6 cellular contexts compared by ENCODE assay signal in the genomic region with DNA sequence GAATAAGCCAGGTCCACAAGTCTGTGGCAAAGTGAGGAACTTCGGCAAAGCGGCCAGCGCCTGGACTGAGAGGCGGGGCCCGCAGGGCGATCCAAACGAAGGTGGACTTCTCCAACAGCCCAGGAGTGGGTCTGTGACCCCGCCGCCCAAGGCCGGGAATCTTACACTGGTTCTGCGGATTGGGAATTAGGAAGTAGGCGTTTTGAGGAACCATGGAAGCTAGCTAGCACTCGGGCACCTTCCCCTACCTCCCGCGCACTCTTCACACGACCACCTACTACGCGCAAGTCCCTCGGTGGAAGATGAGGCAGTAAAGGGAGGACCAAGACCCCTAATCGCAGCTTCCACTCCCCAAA. TPM values are rescaled to one million over a fixed set of nuclear protein-coding genes. Genes with fewer than 3 reads are reported as not detected.
DNase-seq lines count a peak whose midpoint lies in the region; ATAC-seq, FAIRE-seq and TF ChIP-seq lines count a peak whose summit lies in the region.

No MANE protein-coding gene starts in this region.

- no peak for DNase-seq in GM12878 (ENCODE audit: low read depth, low spot score)
- DNase-seq in natural killer cell: no peak
- no peak for DNase-seq in germinal center (ENCODE audit: low spot score)
- DNase-seq in T1000 (lab: John Stamatoyannopoulos, UW): no peak
- no peak for DNase-seq in H54 (ENCODE audit: insufficient read length, low spot score)

- H3K36me3 ChIP-seq in GM12878 (ENCODE audit: control insufficient read depth in 2 of 2, insufficient read depth in 2 of 2, low read length in 1 of 2): peaks cover 3 to 5% of the 10 kb centered on the region in 2 experiments; a peak in 3 of 4 replicates

- peak overlapping the region; percentile 79 for H2AFZ ChIP-seq in GM12878 (ENCODE audit: control insufficient read depth, low read depth, low read length)

- intact Hi-C loops in GM12878 (cut with micrococcal nuclease; ENCODE audit: unreplicated experiment) (loop anchor here (2.0 kb wide), 1 partner anchor 65 kb away; a partner anchor contains a TSS), natural killer cell (cut with micrococcal nuclease) (loop anchor here (5.0 kb wide), 1 partner anchor 195 kb away; a partner anchor contains a TSS)

- H3K4me2 ChIP-seq in GM12878 (ENCODE audit: control insufficient read depth, insufficient read depth): peak overlapping the region; percentile 44

- no peaks in the 10 kb centered on the region for H3K27me3 ChIP-seq in GM12878 (replicated peaks in 1 of 2; ENCODE audit: control insufficient read depth in 2 of 2, insufficient read depth in 2 of 2, low read length in 1 of 2)

- H3K79me2 ChIP-seq in GM12878 (ENCODE audit: control insufficient read depth, insufficient read depth, low read length): peaks cover 30% of the 10 kb centered on the region

- ATAC-seq in GM12878 (no peak), natural killer cell (no peak)

- TF ChIP-seq CTCF in GM12878 (IDR thresholded peaks at IDR 0.05 in 2 of 3, conservative IDR thresholded peaks at IDR 0.05 in 1 of 3; ENCODE audit: control insufficient read depth in 2 of 3, extremely low read depth in 1 of 3, insufficient read depth in 1 of 3, low read depth in 3 of 3, low read length in 3 of 3) (no peak), natural killer cell (IDR thresholded peaks at IDR 0.05) (no peak)

- POLR2A ChIA-PET in GM12878 (lab: Charles Lee): interaction anchor here (1.7 kb wide), 1 partner anchor 62 kb away, joined by 5 read pairs; no protein-coding TSS in a partner anchor

- in situ Hi-C loops in GM12878 (cut with MboI): no loop called here

- peak overlapping the region; percentile 95 for H3K4me3 Mint-ChIP-seq in natural killer cell

- H3K9me3 ChIP-seq in GM12878 (replicated peaks; ENCODE audit: control insufficient read depth, insufficient read depth, low read length): no peaks in the 10 kb centered on the region

- TF ChIP-seq EP300 in GM12878 (IDR thresholded peaks at IDR 0.05; ENCODE audit: borderline replicate concordance in 1 of 2, control insufficient read depth in 1 of 2, low read depth in 2 of 2, low read length in 2 of 2): no peak

- RAD21 ChIA-PET in GM12878 (lab: Charles Lee; ENCODE audit: unreplicated experiment): interaction anchor here (1.5 to 2.0 kb wide), 2 partner anchors 33 to 63 kb away, joined by 4 to 7 read pairs; no protein-coding TSS in a partner anchor

- H3K4me1 ChIP-seq in GM12878 (ENCODE audit: control insufficient read depth, insufficient read depth, low read length): peaks cover 15% of the 10 kb centered on the region

- CTCF ChIA-PET in GM12878 (lab: Yijun Ruan, JAX): interaction anchor here (2.3 kb wide), 1 partner anchor 50 kb away, joined by 7 read pairs; no protein-coding TSS in a partner anchor

- H4K20me1 ChIP-seq in GM12878 (ENCODE audit: control insufficient read depth, insufficient read depth): no peaks in the 10 kb centered on the region

- H3K4me3 ChIP-seq in GM08714 (ENCODE audit: low read length) (peak overlapping the region; percentile 62; the same call in 1 of the 2 replicates), GM12878 (peak overlapping the region; percentile 94)

- no peak for TF ChIP-seq RAD21 in GM12878 (IDR thresholded peaks at IDR 0.05; ENCODE audit: insufficient read depth, low read depth, low read length)

- H3K27ac ChIP-seq in GM12878 (ENCODE audit: control insufficient read depth, insufficient read depth): no peak overlapping the region

- no peaks in the 10 kb centered on the region for H3K27me3 Mint-ChIP-seq in natural killer cell (ENCODE audit: low read depth in 2 of 2)

- no peaks in the 10 kb centered on the region for H3K9me3 Mint-ChIP-seq in natural killer cell

- BruUV-seq in GM12878 (replicated peaks; lab: Mats Ljungman, UMichigan): no TSS peak

- peaks cover 54 to 55% of the 10 kb centered on the region in 2 donors for H3K4me1 Mint-ChIP-seq in natural killer cell

- TF ChIP-seq POLR2A in GM12878 (IDR thresholded peaks at IDR 0.05; ENCODE audit: low read depth, low read length) (no peak), H54 (IDR thresholded peaks at IDR 0.05; ENCODE audit: low read depth, low read length) (no peak)

- H3K9ac ChIP-seq in GM12878 (ENCODE audit: control insufficient read depth, insufficient read depth, low read length): peak overlapping the region; percentile 51; the same call in 1 of the 2 replicates

- SMC1A ChIA-PET in GM12878 (lab: Charles Lee; ENCODE audit: uncharacterized antibody, unreplicated experiment): interaction anchor here (1.0 to 2.9 kb wide), 2 partner anchors 40 to 212 kb away, joined by 3 to 13 read pairs; no protein-coding TSS in a partner anchor

- WGBS in GM12878 (ENCODE audit: insufficient coverage, insufficient replicate concordance, low lambda C conversion rate, missing lambda C conversion rate): 78% methylated on average over 20 of the region's 20 CpGs

- FAIRE-seq in GM12878 (lab: Jason Lieb, UNC) (no peak), H54 (lab: Jason Lieb, UNC) (no peak)

- H3K36me3 Mint-ChIP-seq in natural killer cell: peaks cover 7% of the 10 kb centered on the region

- peak overlapping the region in 1 of 2 donors; percentile 95 for H3K27ac Mint-ChIP-seq in natural killer cell

RNA-seq across cellular contexts. Expression of a gene that starts 0.6 kb away (rescaled TPM):
- 15.8 and 19.9 TPM in 2 replicates for total RNA-seq in GM12878 (2013; cell fraction: nucleolus; rRNA removed)
- total RNA-seq in GM12878 (2014; rRNA removed): 146 and 158 TPM in 2 replicates
- total RNA-seq in GM12878 (2014; rRNA removed; fragmentation: Illumina TruSeq; extraction: Trizol): 73.6 and 84.8 TPM in 2 replicates
- total RNA-seq in GM12878 (2021): 118 and 128 TPM in 2 replicates
- 53.8 TPM for polyA plus RNA-seq in GM12878 (2011; ENCODE audit: low read depth)
- polyA plus RNA-seq in GM12878 (2011; rRNA removed): 135 and 210 TPM in 2 replicates
- 284 and 313 TPM in 2 replicates for polyA plus RNA-seq in GM12878 (2011; cell fraction: cytosol; rRNA removed)
- 145 and 173 TPM in 2 replicates for polyA plus RNA-seq in GM12878 (2011; cell fraction: nucleus; rRNA removed)
- 92.0 and 98.4 TPM in 2 replicates for polyA plus RNA-seq in GM12878 (2012)
- polyA plus RNA-seq in GM12878 (2014; fragmentation: Illumina TruSeq; extraction: Trizol): 80.0 and 86.1 TPM in 2 replicates
- 10 to 100 TPM; 11.0 to 18.0 TPM for polyA plus RNA-seq in GM12878 (2014; fragmentation: Nextera tagmentation; extraction: Ambion mirVana)
- polyA plus RNA-seq in GM12878 (2014; rRNA removed): 197 and 211 TPM in 2 replicates
- 100 to 1,000 TPM; 143 to 156 TPM for polyA plus RNA-seq in GM12878 (2016; fragmentation: Nextera tagmentation; extraction: Ambion mirVana)
- 63.3 and 73.0 TPM in 2 replicates for polyA minus RNA-seq in GM12878 (2011; rRNA and poly(A)+ RNA removed)
- polyA minus RNA-seq in GM12878 (2011; cell fraction: cytosol; rRNA and poly(A)+ RNA removed): 42.8 and 49.8 TPM in 2 replicates
- 19.9 and 25.3 TPM in 2 replicates for polyA minus RNA-seq in GM12878 (2011; cell fraction: nucleus; rRNA and poly(A)+ RNA removed)
- total RNA-seq in natural killer cell: 100 to 1,000 TPM; 102 to 121 (median 109) TPM

RNA-seq across cellular contexts. Expression of a gene that starts 2.2 kb away (rescaled TPM):
- 11.1 and 11.6 TPM in 2 replicates for total RNA-seq in GM12878 (2013; cell fraction: nucleolus; rRNA removed)
- total RNA-seq in GM12878 (2014; rRNA removed) (11.3 and 11.9 TPM in 2 replicates), GM12878 (2014; rRNA removed; fragmentation: Illumina TruSeq; extraction: Trizol) (9.2 and 9.6 TPM in 2 replicates), GM12878 (2021) (14.7 and 14.9 TPM in 2 replicates), natural killer cell (10 to 100 TPM; 26.1 to 32.1 (median 28.7) TPM)
- 7.8 TPM for polyA plus RNA-seq in GM12878 (2011; ENCODE audit: low read depth)
- polyA plus RNA-seq in GM12878 (2011; rRNA removed) (7.1 and 7.5 TPM in 2 replicates), GM12878 (2014; fragmentation: Illumina TruSeq; extraction: Trizol) (7.0 and 8.0 TPM in 2 replicates), GM12878 (2014; fragmentation: Nextera tagmentation; extraction: Ambion mirVana) (1 to 10 TPM; 1.8 to 2.7 TPM), GM12878 (2014; rRNA removed) (8.4 and 8.7 TPM in 2 replicates), GM12878 (2016; fragmentation: Nextera tagmentation; extraction: Ambion mirVana) (10 to 100 TPM; 13.5 to 17.2 TPM)
- 7.2 and 7.8 TPM in 2 replicates for polyA plus RNA-seq in GM12878 (2011; cell fraction: cytosol; rRNA removed)
- 6.7 and 7.6 TPM in 2 replicates for polyA plus RNA-seq in GM12878 (2011; cell fraction: nucleus; rRNA removed)
- 8.6 and 9.8 TPM in 2 replicates for polyA plus RNA-seq in GM12878 (2012)
- polyA minus RNA-seq in GM12878 (2011; rRNA and poly(A)+ RNA removed): 13.8 and 17.7 TPM in 2 replicates
- polyA minus RNA-seq in GM12878 (2011; cell fraction: cytosol; rRNA and poly(A)+ RNA removed): 6.0 TPM in 2 replicates
- polyA minus RNA-seq in GM12878 (2011; cell fraction: nucleus; rRNA and poly(A)+ RNA removed): 13.1 and 17.5 TPM in 2 replicates

RNA-seq across cellular contexts. Expression of a gene that starts 5.9 kb away (rescaled TPM):
- total RNA-seq in GM12878 (2013; cell fraction: nucleolus; rRNA removed): 3.2 and 3.3 TPM in 2 replicates
- total RNA-seq in GM12878 (2014; rRNA removed): 0.90 and 1.0 TPM in 2 replicates
- total RNA-seq in GM12878 (2014; rRNA removed; fragmentation: Illumina TruSeq; extraction: Trizol): 0.31 and 0.69 TPM in 2 replicates
- 0.69 TPM in 1 of 2 replicates, not detected in the other for total RNA-seq in GM12878 (2021)
- not detected for polyA plus RNA-seq in GM12878 (2011; ENCODE audit: low read depth)
- polyA plus RNA-seq in GM12878 (2011; rRNA removed): 0.48 and 0.60 TPM in 2 replicates
- 0.38 and 0.60 TPM in 2 replicates for polyA plus RNA-seq in GM12878 (2011; cell fraction: cytosol; rRNA removed)
- 0.37 and 0.78 TPM in 2 replicates for polyA plus RNA-seq in GM12878 (2011; cell fraction: nucleus; rRNA removed)
- 0.27 TPM in 1 of 2 replicates, not detected in the other for polyA plus RNA-seq in GM12878 (2012)
- polyA plus RNA-seq in GM12878 (2014; fragmentation: Illumina TruSeq; extraction: Trizol): 0.73 TPM in 1 of 2 replicates, not detected in the other
- under 1 TPM in 1 of 2 experiments, not detected in 1; 0.29 TPM for polyA plus RNA-seq in GM12878 (2014; fragmentation: Nextera tagmentation; extraction: Ambion mirVana)
- polyA plus RNA-seq in GM12878 (2014; rRNA removed): 0.58 and 1.1 TPM in 2 replicates
- under 1 TPM in 1 of 2 experiments, not detected in 1; 0.28 TPM for polyA plus RNA-seq in GM12878 (2016; fragmentation: Nextera tagmentation; extraction: Ambion mirVana)
- 1.2 TPM in 2 replicates for polyA minus RNA-seq in GM12878 (2011; rRNA and poly(A)+ RNA removed)
- polyA minus RNA-seq in GM12878 (2011; cell fraction: cytosol; rRNA and poly(A)+ RNA removed): not detected in 2 replicates
- 1.7 and 2.1 TPM in 2 replicates for polyA minus RNA-seq in GM12878 (2011; cell fraction: nucleus; rRNA and poly(A)+ RNA removed)
- total RNA-seq in natural killer cell: 1 to 10 TPM; 2.5 to 5.3 (median 3.8) TPM

RNA-seq across cellular contexts. Expression of a gene that starts 30.3 kb away (rescaled TPM):
- not detected in 2 replicates for total RNA-seq in GM12878 (2013; cell fraction: nucleolus; rRNA removed)
- total RNA-seq in GM12878 (2014; rRNA removed): not detected in 2 replicates
- not detected in 2 replicates for total RNA-seq in GM12878 (2014; rRNA removed; fragmentation: Illumina TruSeq; extraction: Trizol)
- not detected in 2 replicates for total RNA-seq in GM12878 (2021)
- polyA plus RNA-seq in GM12878 (2011; ENCODE audit: low read depth): not detected
- polyA plus RNA-seq in GM12878 (2011; rRNA removed): 0.14 and 0.27 TPM in 2 replicates
- polyA plus RNA-seq in GM12878 (2011; cell fraction: cytosol; rRNA removed): 0.28 and 0.40 TPM in 2 replicates
- 2.4 and 3.0 TPM in 2 replicates for polyA plus RNA-seq in GM12878 (2011; cell fraction: nucleus; rRNA removed)
- not detected in 2 replicates for polyA plus RNA-seq in GM12878 (2012)
- not detected in 2 replicates for polyA plus RNA-seq in GM12878 (2014; fragmentation: Illumina TruSeq; extraction: Trizol)
- polyA plus RNA-seq in GM12878 (2014; fragmentation: Nextera tagmentation; extraction: Ambion mirVana): not detected
- not detected in 2 replicates for polyA plus RNA-seq in GM12878 (2014; rRNA removed)
- not detected for polyA plus RNA-seq in GM12878 (2016; fragmentation: Nextera tagmentation; extraction: Ambion mirVana)
- 0.37 and 0.46 TPM in 2 replicates for polyA minus RNA-seq in GM12878 (2011; rRNA and poly(A)+ RNA removed)
- not detected in 2 replicates for polyA minus RNA-seq in GM12878 (2011; cell fraction: cytosol; rRNA and poly(A)+ RNA removed)
- 0.36 and 0.57 TPM in 2 replicates for polyA minus RNA-seq in GM12878 (2011; cell fraction: nucleus; rRNA and poly(A)+ RNA removed)
- total RNA-seq in natural killer cell: not detected
